In the genomic region with DNA sequence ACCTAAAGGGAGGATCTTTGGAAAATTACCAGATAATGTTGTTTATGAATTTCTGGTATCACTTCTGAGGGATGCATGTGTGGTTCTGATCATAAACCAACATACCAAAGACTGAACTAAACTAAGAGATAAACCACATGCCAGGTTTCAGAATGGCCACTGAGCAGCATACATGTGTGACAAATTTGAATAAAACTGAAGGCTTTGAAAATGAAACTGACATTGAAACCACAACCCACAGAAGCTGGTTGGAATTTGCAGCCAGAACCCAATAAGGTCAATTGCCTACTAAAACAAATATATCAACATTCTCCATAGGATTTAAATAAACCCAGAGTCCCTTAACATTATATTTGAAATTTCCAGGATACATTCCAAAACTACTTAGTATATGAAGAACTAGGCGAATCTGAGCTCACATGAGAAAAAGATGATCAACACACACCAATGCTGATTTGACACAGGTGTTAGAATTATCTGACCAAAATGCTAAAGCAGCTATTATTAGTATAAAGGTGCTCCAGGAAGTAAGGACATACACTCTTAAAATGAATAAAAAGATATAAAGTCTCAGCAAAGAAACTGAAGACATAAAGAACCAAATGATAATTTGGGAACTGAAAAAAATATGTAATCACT, we compare ENCODE assay signal across 13 cellular contexts.
DNase-seq lines count a peak whose midpoint lies in the region; ATAC-seq and FAIRE-seq lines count a peak whose summit lies in the region.
"Had no signal": no experiment of that assay in that cellular context is flagged by ENCODE, and none has a peak within 500 bp of the region (broad histone marks: within the 10 kb centered on the region; RNA-seq: fewer than 3 reads in every experiment).

No MANE protein-coding gene starts in this region.

- intact Hi-C loops in activated T-helper 2 cell treated with anti-CD3 and anti-CD28 coated beads, Interferon-gamma antibody, Interleukin-2, Interleukin-4, amounts not matched to agents 10 μg/mL and 5 μg/mL and 100 μg/mL, durations not matched to agents 14 hours and 24 hours and 36 hours (cut with micrococcal nuclease), result no loop called here

- peaks cover 18% of the 10 kb centered on the region for H3K27me3 Mint-ChIP-seq in activated T-helper 2 cell treated with anti-CD3 and anti-CD28 coated beads, Interferon-gamma antibody, Interleukin-2, Interleukin-4, amounts not matched to agents 10 μg/mL and 5 μg/mL and 100 μg/mL, durations not matched to agents 14 hours and 24 hours and 36 hours (ENCODE audit: low read depth)

- peaks cover 14% of the 10 kb centered on the region for H3K4me1 Mint-ChIP-seq in activated T-helper 2 cell treated with anti-CD3 and anti-CD28 coated beads, Interferon-gamma antibody, Interleukin-2, Interleukin-4, amounts not matched to agents 10 μg/mL and 5 μg/mL and 100 μg/mL, durations not matched to agents 14 hours and 24 hours and 36 hours (ENCODE audit: low read depth)

- DNase-seq in epidermal melanocyte (ENCODE audit: insufficient read length, low spot score) (peak; percentile 19), NCI-H345 treated with DMSO at 0.1 percent for 48 hours (lab: John Stamatoyannopoulos, UW; ENCODE audit: unreplicated experiment) (no peak), HTR-8/SVneo (ENCODE audit: insufficient read length, low spot score) (no peak), kidney tubule cell (ENCODE audit: low spot score) (no peak)
- DNase-seq in activated T-helper 2 cell treated with anti-CD3 and anti-CD28 coated beads, Interferon-gamma antibody, Interleukin-2, Interleukin-4, amounts not matched to agents 10 μg/mL and 5 μg/mL and 100 μg/mL, durations not matched to agents 14 hours and 24 hours and 36 hours (ENCODE audit: low spot score), result no peak
- DNase-seq: DMS79, kidney, NCI-H1048 had no signal

- no peak overlapping the region for H3K4me3 Mint-ChIP-seq in activated T-helper 2 cell treated with anti-CD3 and anti-CD28 coated beads, Interferon-gamma antibody, Interleukin-2, Interleukin-4, amounts not matched to agents 10 μg/mL and 5 μg/mL and 100 μg/mL, durations not matched to agents 14 hours and 24 hours and 36 hours (ENCODE audit: low read depth)
- H3K4me3 Mint-ChIP-seq: central memory CD8-positive, alpha-beta T cell had no signal

- H3K9me3 Mint-ChIP-seq in activated T-helper 2 cell treated with anti-CD3 and anti-CD28 coated beads, Interferon-gamma antibody, Interleukin-2, Interleukin-4, amounts not matched to agents 10 μg/mL and 5 μg/mL and 100 μg/mL, durations not matched to agents 14 hours and 24 hours and 36 hours, result no peaks in the 10 kb centered on the region
- H3K9me3 Mint-ChIP-seq: central memory CD8-positive, alpha-beta T cell had no signal

- FAIRE-seq in HTR-8/SVneo (lab: Jason Lieb, UNC), result no peak
- FAIRE-seq: kidney, TTC549 had no signal

- H3K27ac Mint-ChIP-seq in activated T-helper 2 cell treated with anti-CD3 and anti-CD28 coated beads, Interferon-gamma antibody, Interleukin-2, Interleukin-4, amounts not matched to agents 10 μg/mL and 5 μg/mL and 100 μg/mL, durations not matched to agents 14 hours and 24 hours and 36 hours, result no peak overlapping the region

- no peaks in the 10 kb centered on the region for H3K36me3 Mint-ChIP-seq in activated T-helper 2 cell treated with anti-CD3 and anti-CD28 coated beads, Interferon-gamma antibody, Interleukin-2, Interleukin-4, amounts not matched to agents 10 μg/mL and 5 μg/mL and 100 μg/mL, durations not matched to agents 14 hours and 24 hours and 36 hours (ENCODE audit: low read depth)

- ATAC-seq in GM18502 (IDR thresholded peaks at IDR 0.05; ENCODE audit: poor library complexity, unreplicated experiment) (peak; percentile 97), GM21526 (IDR thresholded peaks at IDR 0.05; ENCODE audit: low FRiP score, unreplicated experiment) (peak; percentile 94), HG03439 (IDR thresholded peaks at IDR 0.05; ENCODE audit: unreplicated experiment) (peak; percentile 96)
